Comparison of ENCODE assay signal across 1 cellular context in the genomic region with DNA sequence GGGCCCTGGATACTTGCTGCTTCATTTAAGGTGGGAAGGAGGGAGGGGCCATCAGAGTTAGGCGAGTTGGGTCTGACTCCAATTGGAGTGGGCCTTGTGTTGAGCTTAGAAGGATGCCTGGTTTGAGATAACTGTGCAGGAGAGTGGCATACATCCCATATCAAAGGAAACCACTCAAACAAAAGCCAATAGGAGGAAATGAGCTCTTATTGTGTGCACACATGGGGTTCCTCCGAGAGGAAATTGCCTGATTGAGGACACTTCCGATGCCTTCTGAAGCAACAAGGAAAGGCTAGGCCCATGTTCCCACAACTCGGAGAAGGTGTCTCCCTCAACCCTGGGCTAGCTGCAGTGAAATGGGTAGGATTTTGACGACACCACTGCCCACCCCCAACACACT.
TF ChIP-seq lines count a peak whose summit lies in the region.

No MANE protein-coding gene starts in this region.

TF ChIP-seq in HepG2, 621 proteins besides CTCF, POLR2A, EP300 and RAD21 (continued from another document):
- TF ChIP-seq, protein P1, sequence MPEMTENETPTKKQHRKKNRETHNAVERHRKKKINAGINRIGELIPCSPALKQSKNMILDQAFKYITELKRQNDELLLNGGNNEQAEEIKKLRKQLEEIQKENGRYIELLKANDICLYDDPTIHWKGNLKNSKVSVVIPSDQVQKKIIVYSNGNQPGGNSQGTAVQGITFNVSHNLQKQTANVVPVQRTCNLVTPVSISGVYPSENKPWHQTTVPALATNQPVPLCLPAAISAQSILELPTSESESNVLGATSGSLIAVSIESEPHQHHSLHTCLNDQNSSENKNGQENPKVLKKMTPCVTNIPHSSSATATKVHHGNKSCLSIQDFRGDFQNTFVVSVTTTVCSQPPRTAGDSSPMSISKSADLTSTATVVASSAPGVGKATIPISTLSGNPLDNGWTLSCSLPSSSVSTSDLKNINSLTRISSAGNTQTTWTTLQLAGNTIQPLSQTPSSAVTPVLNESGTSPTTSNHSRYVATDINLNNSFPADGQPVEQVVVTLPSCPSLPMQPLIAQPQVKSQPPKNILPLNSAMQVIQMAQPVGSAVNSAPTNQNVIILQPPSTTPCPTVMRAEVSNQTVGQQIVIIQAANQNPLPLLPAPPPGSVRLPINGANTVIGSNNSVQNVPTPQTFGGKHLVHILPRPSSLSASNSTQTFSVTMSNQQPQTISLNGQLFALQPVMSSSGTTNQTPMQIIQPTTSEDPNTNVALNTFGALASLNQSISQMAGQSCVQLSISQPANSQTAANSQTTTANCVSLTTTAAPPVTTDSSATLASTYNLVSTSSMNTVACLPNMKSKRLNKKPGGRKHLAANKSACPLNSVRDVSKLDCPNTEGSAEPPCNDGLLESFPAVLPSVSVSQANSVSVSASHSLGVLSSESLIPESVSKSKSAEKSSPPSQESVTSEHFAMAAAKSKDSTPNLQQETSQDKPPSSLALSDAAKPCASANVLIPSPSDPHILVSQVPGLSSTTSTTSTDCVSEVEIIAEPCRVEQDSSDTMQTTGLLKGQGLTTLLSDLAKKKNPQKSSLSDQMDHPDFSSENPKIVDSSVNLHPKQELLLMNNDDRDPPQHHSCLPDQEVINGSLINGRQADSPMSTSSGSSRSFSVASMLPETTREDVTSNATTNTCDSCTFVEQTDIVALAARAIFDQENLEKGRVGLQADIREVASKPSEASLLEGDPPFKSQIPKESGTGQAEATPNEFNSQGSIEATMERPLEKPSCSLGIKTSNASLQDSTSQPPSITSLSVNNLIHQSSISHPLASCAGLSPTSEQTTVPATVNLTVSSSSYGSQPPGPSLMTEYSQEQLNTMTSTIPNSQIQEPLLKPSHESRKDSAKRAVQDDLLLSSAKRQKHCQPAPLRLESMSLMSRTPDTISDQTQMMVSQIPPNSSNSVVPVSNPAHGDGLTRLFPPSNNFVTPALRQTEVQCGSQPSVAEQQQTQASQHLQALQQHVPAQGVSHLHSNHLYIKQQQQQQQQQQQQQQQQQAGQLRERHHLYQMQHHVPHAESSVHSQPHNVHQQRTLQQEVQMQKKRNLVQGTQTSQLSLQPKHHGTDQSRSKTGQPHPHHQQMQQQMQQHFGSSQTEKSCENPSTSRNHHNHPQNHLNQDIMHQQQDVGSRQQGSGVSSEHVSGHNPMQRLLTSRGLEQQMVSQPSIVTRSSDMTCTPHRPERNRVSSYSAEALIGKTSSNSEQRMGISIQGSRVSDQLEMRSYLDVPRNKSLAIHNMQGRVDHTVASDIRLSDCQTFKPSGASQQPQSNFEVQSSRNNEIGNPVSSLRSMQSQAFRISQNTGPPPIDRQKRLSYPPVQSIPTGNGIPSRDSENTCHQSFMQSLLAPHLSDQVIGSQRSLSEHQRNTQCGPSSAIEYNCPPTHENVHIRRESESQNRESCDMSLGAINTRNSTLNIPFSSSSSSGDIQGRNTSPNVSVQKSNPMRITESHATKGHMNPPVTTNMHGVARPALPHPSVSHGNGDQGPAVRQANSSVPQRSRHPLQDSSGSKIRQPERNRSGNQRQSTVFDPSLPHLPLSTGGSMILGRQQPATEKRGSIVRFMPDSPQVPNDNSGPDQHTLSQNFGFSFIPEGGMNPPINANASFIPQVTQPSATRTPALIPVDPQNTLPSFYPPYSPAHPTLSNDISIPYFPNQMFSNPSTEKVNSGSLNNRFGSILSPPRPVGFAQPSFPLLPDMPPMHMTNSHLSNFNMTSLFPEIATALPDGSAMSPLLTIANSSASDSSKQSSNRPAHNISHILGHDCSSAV (CRISPR knock-in tag; IDR thresholded peaks at IDR 0.05; ENCODE audit: borderline replicate concordance), result no peak
